In genomic region chr1:183065168-183065670, GRCh38 we compare ENCODE assay signal across 17 cellular contexts. TPM values are rescaled to one million over a fixed set of nuclear protein-coding genes. Genes with fewer than 3 reads are reported as not detected.
DNase-seq lines count a peak whose midpoint lies in the region; ATAC-seq and TF ChIP-seq lines count a peak whose summit lies in the region.
"Had no signal": no experiment of that assay in that cellular context is flagged by ENCODE, and none has a peak within 500 bp of the region (broad histone marks: within the 10 kb centered on the region; RNA-seq: fewer than 3 reads in every experiment).

No MANE protein-coding gene starts in this region.

- no peak overlapping the region for H3K9ac ChIP-seq in subcutaneous abdominal adipose tissue (ENCODE audit: low read length in 5 of 5)
- H3K9ac ChIP-seq: BLaER1 treated with 17β-estradiol and CSF1 and Interleukin-3, amounts not matched to agents 10 nM and 100 nM had no signal

- no peak overlapping the region for H3K4me3 ChIP-seq in left ventricle myocardium inferior
- no peak overlapping the region for H3K4me3 ChIP-seq in HEK293 (ENCODE audit: low read depth, low read length)
- H3K4me3 ChIP-seq in subcutaneous abdominal adipose tissue (ENCODE audit: low read depth in 1 of 5, low read length in 5 of 5): no peak overlapping the region
- H3K4me3 ChIP-seq: BLaER1 treated with 17β-estradiol and CSF1 and Interleukin-3, amounts not matched to agents 10 nM and 100 nM had no signal

- H3K27ac ChIP-seq in left ventricle myocardium inferior (replicated peaks): no peak overlapping the region
- no peak overlapping the region for H3K27ac ChIP-seq in HEK293 (ENCODE audit: extremely low read depth, low read depth, low read length)
- H3K27ac ChIP-seq in subcutaneous abdominal adipose tissue (ENCODE audit: low read depth, low read length): peak overlapping the region; percentile 66
- H3K27ac ChIP-seq: BLaER1 treated with 17β-estradiol and CSF1 and Interleukin-3, amounts not matched to agents 10 nM and 100 nM; HL-60 had no signal

- H3K9me3 ChIP-seq in left ventricle myocardium inferior (replicated peaks) (peaks cover 14% of the 10 kb centered on the region), HEK293 (ENCODE audit: control insufficient read depth, insufficient read depth, low read depth, low read length) (no peaks in the 10 kb centered on the region), subcutaneous abdominal adipose tissue (ENCODE audit: control insufficient read depth in 5 of 5, low read length in 5 of 5) (no peaks in the 10 kb centered on the region)

- POLR2A ChIA-PET in HEK293 (lab: Yijun Ruan, JAX): no interaction called here

- H3K4me1 Mint-ChIP-seq in endothelial cell (ENCODE audit: unreplicated experiment): peaks cover 5% of the 10 kb centered on the region

- H3K9me3 Mint-ChIP-seq in endothelial cell (ENCODE audit: unreplicated experiment): no peaks in the 10 kb centered on the region

- DNase-seq in left ventricle myocardium superior (no peak), left ventricle myocardium inferior (no peak), endothelial cell (ENCODE audit: low spot score) (no peak), kidney tubule cell (ENCODE audit: low spot score) (no peak), RPMI8226 (no peak)
- DNase-seq: Calu3; CD8-positive, alpha-beta T cell; DMS53; DND-41; H9; KBM-7 had no signal

- H3K4me3 Mint-ChIP-seq in endothelial cell (ENCODE audit: unreplicated experiment): peak overlapping the region; percentile 3
- H3K4me3 Mint-ChIP-seq: B cell; CD8-positive, alpha-beta T cell; H9; IgD-negative memory B cell had no signal

- H3K27me3 Mint-ChIP-seq in endothelial cell (ENCODE audit: unreplicated experiment): no peaks in the 10 kb centered on the region
- H3K27me3 Mint-ChIP-seq: B cell, IgD-negative memory B cell had no signal

- no peak overlapping the region for H3K27ac Mint-ChIP-seq in endothelial cell (ENCODE audit: unreplicated experiment)
- H3K27ac Mint-ChIP-seq: B cell; CD8-positive, alpha-beta T cell; H9; IgD-negative memory B cell had no signal

- intact Hi-C loops in left ventricle myocardium superior (cut with micrococcal nuclease) (no loop called here), left ventricle myocardium inferior (cut with micrococcal nuclease) (no loop called here)

- H3K36me3 ChIP-seq in left ventricle myocardium inferior: no peaks in the 10 kb centered on the region
- H3K36me3 ChIP-seq in HEK293 (ENCODE audit: control insufficient read depth in 2 of 2, insufficient read depth in 1 of 2, low read length in 2 of 2): no peaks in the 10 kb centered on the region
- H3K36me3 ChIP-seq in subcutaneous abdominal adipose tissue (ENCODE audit: control insufficient read depth in 5 of 5, insufficient read depth in 5 of 5, low read length in 5 of 5): no peaks in the 10 kb centered on the region

- H3K27me3 ChIP-seq in left ventricle myocardium inferior (ENCODE audit: low read depth) (no peaks in the 10 kb centered on the region), subcutaneous abdominal adipose tissue (ENCODE audit: control insufficient read depth in 5 of 5, insufficient read depth in 4 of 5, low read length in 5 of 5) (no peaks in the 10 kb centered on the region)
- H3K27me3 ChIP-seq: BLaER1 treated with 17β-estradiol and CSF1 and Interleukin-3, amounts not matched to agents 10 nM and 100 nM had no signal

- CTCF ChIA-PET in HEK293 (lab: Yijun Ruan, JAX): interaction anchor here (0.6 to 1.2 kb wide), 3 partner anchors 12 to 26 kb away, joined by 3 read pairs; no protein-coding TSS in a partner anchor

- peaks cover 4% of the 10 kb centered on the region for H3K36me3 Mint-ChIP-seq in endothelial cell (ENCODE audit: low read depth, unreplicated experiment)
- H3K36me3 Mint-ChIP-seq: CD8-positive, alpha-beta T cell had no signal

- TF ChIP-seq CTCF in left ventricle myocardium inferior (IDR thresholded peaks at IDR 0.05; ENCODE audit: borderline replicate concordance): no peak
- TF ChIP-seq CTCF in HEK293 (tag by site-specific recombination; IDR thresholded peaks at IDR 0.05): no peak
- TF ChIP-seq CTCF in endothelial cell (IDR thresholded peaks at IDR 0.05; ENCODE audit: unreplicated experiment): no peak

- H3K4me1 ChIP-seq in left ventricle myocardium inferior (peaks cover 62% of the 10 kb centered on the region), HEK293 (ENCODE audit: control insufficient read depth, insufficient read depth, low read length) (peaks cover 6% of the 10 kb centered on the region; the same call in 1 of the 2 replicates), subcutaneous abdominal adipose tissue (ENCODE audit: control insufficient read depth in 5 of 5, insufficient read depth in 5 of 5, low read length in 5 of 5) (peaks cover 2 to 29% (median 21%) of the 10 kb centered on the region in 5 donors)

- peak; percentile 17 for ATAC-seq in left ventricle myocardium superior
- ATAC-seq: CD8-positive, alpha-beta T cell had no signal

TF ChIP-seq in HEK293, 187 proteins besides CTCF, POLR2A, EP300 and RAD21:
- TF ChIP-seq ZFP3 (tag by site-specific recombination; IDR thresholded peaks at IDR 0.05; ENCODE audit: low read depth) (no peak), ZNF660 (tag by site-specific recombination; IDR thresholded peaks at IDR 0.05) (no peak), ZNF138 (tag by site-specific recombination; IDR thresholded peaks at IDR 0.05; ENCODE audit: borderline replicate concordance) (no peak), ZBTB6 (tag by site-specific recombination; IDR thresholded peaks at IDR 0.05) (no peak), SETDB1 (IDR thresholded peaks at IDR 0.05; ENCODE audit: insufficient read length, low read length) (peak; percentile 19), ZNF701 (tag by site-specific recombination; IDR thresholded peaks at IDR 0.05) (no peak)

RNA-seq across cellular contexts. Expression of gene LAMC1, which starts 42.0 kb away (rescaled TPM):
- total RNA-seq in left ventricle myocardium superior (98.7 TPM), left ventricle myocardium inferior (84.1 TPM), endothelial cell (ENCODE audit: unreplicated experiment) (265 TPM)
